In genomic region chr1:157390646-157391045, GRCh38 we compare ENCODE assay signal across 14 cellular contexts.
DNase-seq lines count a peak whose midpoint lies in the region; ATAC-seq lines count a peak whose summit lies in the region.
"Had no signal": no experiment of that assay in that cellular context is flagged by ENCODE, and none has a peak within 500 bp of the region (broad histone marks: within the 10 kb centered on the region; RNA-seq: fewer than 3 reads in every experiment).

No MANE protein-coding gene starts in this region.

- DNase-seq in EH (ENCODE audit: low read depth) (peak; percentile 84), RKO (ENCODE audit: low spot score) (peak; percentile 76), epithelial cell of prostate (ENCODE audit: low read depth, low spot score) (peak; percentile 10), non-pigmented ciliary epithelial cell (ENCODE audit: low read depth) (peak; percentile 64), H4 (ENCODE audit: low spot score) (no peak)
- DNase-seq in stimulated activated naive CD8-positive, alpha-beta T cell treated with anti-CD3 and anti-CD28 coated beads, Interleukin-15, Interleukin-2, amounts not matched to agents 100 U/mL and 50 U/mL, for 24 hours: no peak
- DNase-seq: activated CD8-positive, alpha-beta memory T cell treated with anti-CD3 and anti-CD28 coated beads, Interleukin-2, amount 10 ng/mL, durations not matched to agents 7 days and 5 days; aorta; esophagus squamous epithelium; NCI-H187; transverse colon had no signal

- no peak for ATAC-seq in stimulated activated naive CD8-positive, alpha-beta T cell treated with anti-CD3 and anti-CD28 coated beads, Interleukin-15, Interleukin-2, amounts not matched to agents 100 U/mL and 50 U/mL, for 24 hours
- ATAC-seq in GM21723 (IDR thresholded peaks at IDR 0.05; ENCODE audit: unreplicated experiment) (no peak), HG02840 (IDR thresholded peaks at IDR 0.05; ENCODE audit: low FRiP score, unreplicated experiment) (no peak)
- ATAC-seq: activated CD8-positive, alpha-beta memory T cell treated with anti-CD3 and anti-CD28 coated beads, Interleukin-2, amount 10 ng/mL, durations not matched to agents 7 days and 5 days had no signal

- H3K27ac ChIP-seq in epithelial cell of prostate: no peak overlapping the region
- H3K27ac ChIP-seq: esophagus squamous epithelium, prostate gland, transverse colon had no signal

Comparison
In these comparisons a context has a peak if more than half of its experiments do, and no peak if none do; other contexts are left out.
1. DNase-seq: peak in EH (single experiment), RKO (single experiment), epithelial cell of prostate (single experiment) and non-pigmented ciliary epithelial cell (single experiment); none in H4 (single experiment) and stimulated activated naive CD8-positive, alpha-beta T cell treated with anti-CD3 and anti-CD28 coated beads, Interleukin-15, Interleukin-2, amounts not matched to agents 100 U/mL and 50 U/mL, for 24 hours (single experiment).